In genomic region chr20:25571240-25571639, GRCh38 we compare ENCODE assay signal across 32 cellular contexts. TPM values are rescaled to one million over a fixed set of nuclear protein-coding genes. Genes with fewer than 3 reads are reported as not detected.
A peak's percentile ranks its signal among the peaks of the same experiment; 100 is the strongest.
DNase-seq lines count a peak whose midpoint lies in the region; ATAC-seq, FAIRE-seq and TF ChIP-seq lines count a peak whose summit lies in the region.
"Had no signal": no experiment of that assay in that cellular context is flagged by ENCODE, and none has a peak within 500 bp of the region (broad histone marks: within the 10 kb centered on the region; RNA-seq: fewer than 3 reads in every experiment).

No MANE protein-coding gene starts in this region.

- intact Hi-C loops in K562 (cut with micrococcal nuclease) (loop anchor here (10.0 kb wide), 1 partner anchor 96 kb away; no protein-coding TSS in a partner anchor), mucosa of descending colon (cut with DNase I, micrococcal nuclease) (no loop called here)

- H3K27ac ChIP-seq in K562 (ENCODE audit: extremely low read depth, low read depth, low read length) = no peak overlapping the region
- H3K27ac ChIP-seq: breast epithelium, thoracic aorta had no signal

- no peak overlapping the region for H2AFZ ChIP-seq in K562 (ENCODE audit: low read depth, low read length)

- ATAC-seq in K562 (no peak), mucosa of descending colon (peak; percentile 31)
- ATAC-seq: sciatic nerve had no signal

- peak; percentile 30 for DNase-seq in activated effector memory CD4-positive, alpha-beta T cell treated with anti-CD3 and anti-CD28 coated beads, Interleukin-2, amount 50 U/mL, for 16 hours
- no peak for DNase-seq in activated effector memory CD4-positive, alpha-beta T cell treated with Interleukin-2 at 50 U/mL for 16 hours
- no peak for DNase-seq in K562 (ENCODE audit: extremely low read depth in 1 of 4, low spot score in 3 of 4)
- DNase-seq in mucosa of descending colon = no peak
- no peak for DNase-seq in stimulated activated CD4-positive, alpha-beta T cell treated with anti-CD3 and anti-CD28 coated beads, Interleukin-2, amount 100 ng/mL, for 48 hours
- no peak for DNase-seq in NCI-H1436 (lab: John Stamatoyannopoulos, UW)
- DNase-seq in NCI-H345 (lab: John Stamatoyannopoulos, UW) = no peak
- DNase-seq: ACHN; activated CD4-positive, alpha-beta T cell treated with anti-CD3 and anti-CD28 coated beads, Interleukin-2, amount 50 U/mL, for 4 hours; activated CD4-positive, CD25-positive, alpha-beta regulatory T cell; amygdala; BE2C; effector CD4-positive, alpha-beta T cell; erythroblast; GF-D8; glutamatergic neuron; KBM-7; MG63; NCI-H1436 treated with DMSO at 0.1 percent for 48 hours; NCI-H2171; NCI-H526 treated with DMSO at 0.1 percent for 48 hours; SIG-M5; stimulated activated CD4-positive, alpha-beta T cell treated with anti-CD3 and anti-CD28 coated beads, Interleukin-15, amount 100 ng/mL, for 24 hours; stimulated activated naive CD4-positive, alpha-beta T cell treated with Interleukin-2 at 50 U/mL for 16 hours; SW 1271 had no signal

- no peak for FAIRE-seq in K562 (lab: Jason Lieb, UNC)
- FAIRE-seq: keratinocyte, RCC 7860 had no signal

- H3K36me3 ChIP-seq in K562 (ENCODE audit: control insufficient read depth, insufficient read depth, low read length) (no peaks in the 10 kb centered on the region), mucosa of descending colon (ENCODE audit: low read depth) (no peaks in the 10 kb centered on the region)
- H3K36me3 ChIP-seq: BE2C, breast epithelium, HAP-1, MG63, ovary, thoracic aorta had no signal

- TF ChIP-seq EP300 in K562 (IDR thresholded peaks at IDR 0.05; ENCODE audit: low read length) = no peak

- 0% methylated on average over 2 of the region's 2 CpGs for WGBS in K562 (ENCODE audit: insufficient coverage, low coverage, missing lambda C conversion rate)

- H3K9me3 ChIP-seq in K562 (replicated peaks; ENCODE audit: control insufficient read depth, insufficient read depth, low read depth, low read length) (no peaks in the 10 kb centered on the region), mucosa of descending colon (no peaks in the 10 kb centered on the region)
- H3K9me3 ChIP-seq: BE2C, breast epithelium, HAP-1, MG63, ovary, thoracic aorta had no signal

- in situ Hi-C loops in K562 (cut with MboI) = no loop called here

- TF ChIP-seq RAD21 in K562 (CRISPR knock-in tag; conservative IDR thresholded peaks at IDR 0.05 in 1 of 2, IDR thresholded peaks at IDR 0.05 in 1 of 2) = no peak

- H3K4me1 ChIP-seq in K562 (replicated peaks in 1 of 2; ENCODE audit: control insufficient read depth in 2 of 2, insufficient read depth in 2 of 2, low read length in 2 of 2) (no peaks in the 10 kb centered on the region), mucosa of descending colon (ENCODE audit: low read depth) (no peaks in the 10 kb centered on the region)
- H3K4me1 ChIP-seq: BE2C, breast epithelium, HAP-1 had no signal

- H4K20me1 ChIP-seq in K562 (replicated peaks; ENCODE audit: control insufficient read depth, insufficient read depth, low read length) = no peaks in the 10 kb centered on the region

- H3K79me2 ChIP-seq in K562 (ENCODE audit: control insufficient read depth, insufficient read depth, low read length) = no peaks in the 10 kb centered on the region

- POLR2A ChIA-PET in K562 (lab: Yijun Ruan, JAX) = no interaction called here

- TF ChIP-seq CTCF in K562 (IDR thresholded peaks at IDR 0.05 in 2 of 3, conservative IDR thresholded peaks at IDR 0.05 in 1 of 3; ENCODE audit: insufficient read depth in 2 of 3, low read depth in 1 of 3, low read length in 3 of 3) (no peak), mucosa of descending colon (IDR thresholded peaks at IDR 0.05) (no peak)

- no peaks in the 10 kb centered on the region for H3K9me1 ChIP-seq in K562 (ENCODE audit: control insufficient read depth, insufficient read depth, low read length)

- TF ChIP-seq POLR2A in K562 (conservative IDR thresholded peaks at IDR 0.05) = no peak

- no peak overlapping the region for H3K4me3 ChIP-seq in K562
- H3K4me3 ChIP-seq in mucosa of descending colon = no peak overlapping the region
- H3K4me3 ChIP-seq: breast epithelium, HAP-1, MG63, ovary, thoracic aorta had no signal

- peaks cover 0 to 7% of the 10 kb centered on the region in 2 experiments; a peak in 2 of 5 replicates for H3K27me3 ChIP-seq in K562 (ENCODE audit: control insufficient read depth in 2 of 2, insufficient read depth in 2 of 2, low read length in 2 of 2)
- H3K27me3 ChIP-seq: BE2C, breast epithelium, MG63, ovary had no signal

- H3K4me2 ChIP-seq in K562 (ENCODE audit: insufficient read depth, low read length) = no peak overlapping the region

- H3K9ac ChIP-seq in K562 (ENCODE audit: insufficient read depth in 1 of 2, low read depth in 2 of 2, low read length in 2 of 2) = no peak overlapping the region

- CTCF ChIA-PET in K562 (lab: Yijun Ruan, JAX; ENCODE audit: low intra/inter-chr PET ratio) = no interaction called here

- BruUV-seq in K562 (replicated peaks; lab: Mats Ljungman, UMichigan) = no TSS peak

TF ChIP-seq in K562, 482 proteins besides CTCF, POLR2A, EP300 and RAD21 (continues in another document):
- TF ChIP-seq TAL1 (IDR thresholded peaks at IDR 0.05) = peak; percentile 14; the same call in 1 of the 2 replicates
- no peak for TF ChIP-seq BCLAF1 (IDR thresholded peaks at IDR 0.05; ENCODE audit: borderline replicate concordance in 1 of 2, control insufficient read depth in 1 of 2, low read depth in 2 of 2, low read length in 1 of 2)

RNA-seq across cellular contexts. Expression of gene NINL, which starts 14.1 kb away (rescaled TPM):
- 0.49 TPM in 1 of 2 replicates, not detected in the other for total RNA-seq in K562 (2011; cell fraction: chromatin; rRNA removed; ENCODE audit: low replicate concordance)
- 0.26 and 0.33 TPM in 2 replicates for total RNA-seq in K562 (2011; cell fraction: nucleolus; rRNA removed)
- 0.23 TPM in 1 of 2 replicates, not detected in the other for total RNA-seq in K562 (2011; cell fraction: nucleoplasm; rRNA removed)
- total RNA-seq in K562 (2014; rRNA removed) (not detected in 2 replicates), K562 (2014; rRNA removed; fragmentation: Illumina TruSeq; extraction: Trizol) (not detected in 2 replicates), K562 (2015; rRNA removed; fragmentation: Illumina TruSeq; extraction: Trizol) (0.15 and 0.22 TPM in 2 replicates), K562 (2021) (0.04 and 0.11 TPM in 2 replicates), mucosa of descending colon (10 to 100 TPM in 1 of 3 donors, 1 to 10 TPM in 2; 1.8 to 15.1 (median 3.3) TPM)
- polyA plus RNA-seq in K562 (2011; rRNA removed) (0.03 and 0.06 TPM in 2 replicates), K562 (2014; fragmentation: Illumina TruSeq; extraction: Trizol) (0.03 TPM in 1 of 2 replicates, not detected in the other), K562 (2014; fragmentation: Nextera tagmentation; extraction: Ambion mirVana) (not detected), K562 (2014; rRNA removed) (not detected in 2 replicates)
- 0.01 TPM in 2 replicates for polyA plus RNA-seq in K562 (2011; cell fraction: cytosol; rRNA removed)
- polyA plus RNA-seq in K562 (2011; cell fraction: nucleus; rRNA removed) = 0.17 and 0.22 TPM in 2 replicates
- 0.05 and 0.10 TPM in 2 replicates for polyA plus RNA-seq in K562 (2012)
- 0.21 TPM in 1 of 2 replicates, not detected in the other for polyA minus RNA-seq in K562 (2011; rRNA and poly(A)+ RNA removed)
- polyA minus RNA-seq in K562 (2011; cell fraction: cytosol; rRNA and poly(A)+ RNA removed) = not detected in 2 replicates
- under 0.01 and 0.44 TPM in 2 replicates for polyA minus RNA-seq in K562 (2011; cell fraction: nucleus; rRNA and poly(A)+ RNA removed)

RNA-seq across cellular contexts. Expression of gene NANP, which starts 52.6 kb away (rescaled TPM):
- 5.0 and 11.2 TPM in 2 replicates for total RNA-seq in K562 (2011; cell fraction: chromatin; rRNA removed; ENCODE audit: low replicate concordance)
- total RNA-seq in K562 (2011; cell fraction: nucleolus; rRNA removed) = 4.0 and 5.0 TPM in 2 replicates
- 7.5 and 10.3 TPM in 2 replicates for total RNA-seq in K562 (2011; cell fraction: nucleoplasm; rRNA removed)
- 5.4 TPM in 2 replicates for total RNA-seq in K562 (2014; rRNA removed)
- 6.9 and 7.9 TPM in 2 replicates for total RNA-seq in K562 (2014; rRNA removed; fragmentation: Illumina TruSeq; extraction: Trizol)
- 5.7 and 6.3 TPM in 2 replicates for total RNA-seq in K562 (2015; rRNA removed; fragmentation: Illumina TruSeq; extraction: Trizol)
- total RNA-seq in K562 (2021) = 5.7 and 6.0 TPM in 2 replicates
- 7.1 and 8.2 TPM in 2 replicates for polyA plus RNA-seq in K562 (2011; rRNA removed)
- polyA plus RNA-seq in K562 (2011; cell fraction: cytosol; rRNA removed) = 3.5 and 6.0 TPM in 2 replicates
- 2.1 and 3.2 TPM in 2 replicates for polyA plus RNA-seq in K562 (2011; cell fraction: nucleus; rRNA removed)
- polyA plus RNA-seq in K562 (2012) = 4.0 and 4.6 TPM in 2 replicates
- polyA plus RNA-seq in K562 (2014; fragmentation: Illumina TruSeq; extraction: Trizol) = 7.3 and 8.4 TPM in 2 replicates
- 1 to 10 TPM; 6.9 to 7.9 TPM for polyA plus RNA-seq in K562 (2014; fragmentation: Nextera tagmentation; extraction: Ambion mirVana)
- 5.4 and 7.5 TPM in 2 replicates for polyA plus RNA-seq in K562 (2014; rRNA removed)
- 7.7 and 8.1 TPM in 2 replicates for polyA minus RNA-seq in K562 (2011; rRNA and poly(A)+ RNA removed)
- polyA minus RNA-seq in K562 (2011; cell fraction: cytosol; rRNA and poly(A)+ RNA removed) = 2.6 and 3.9 TPM in 2 replicates
- polyA minus RNA-seq in K562 (2011; cell fraction: nucleus; rRNA and poly(A)+ RNA removed) = 2.0 and 3.4 TPM in 2 replicates
- total RNA-seq in mucosa of descending colon = 1 to 10 TPM; 2.5 to 4.9 (median 2.6) TPM
